Comparison of ENCODE assay signal across 8 cellular contexts in genomic region chr19:35643255-35644205, GRCh38. TPM values are rescaled to one million over a fixed set of nuclear protein-coding genes. Genes with fewer than 3 reads are reported as not detected.
DNase-seq lines count a peak whose midpoint lies in the region; ATAC-seq, FAIRE-seq and TF ChIP-seq lines count a peak whose summit lies in the region.

No MANE protein-coding gene starts in this region.

- H3K4me3 ChIP-seq in rectal smooth muscle tissue (ENCODE audit: low read length) (peak overlapping the region; percentile 73), aorta (ENCODE audit: low read length in 2 of 2) (peak overlapping the region; percentile 23 to 74)

- peak overlapping the region; percentile 91 to 94 for H3K27ac Mint-ChIP-seq in T-cell

- no peaks in the 10 kb centered on the region for H3K9me3 ChIP-seq in aorta (ENCODE audit: control insufficient read depth, low read length)

- WGBS in aorta, 2 donors, result 0% methylated on average over 64 to 69 of the region's 69 CpGs

- CTCF ChIA-PET in T-cell (lab: Charles Lee), result interaction anchor here in 1 of 2 donors (0.5 to 1.3 kb wide), 2 partner anchors 31 to 1285 kb away, joined by 3 to 4 read pairs; partner anchors contain the start of gene HAUS5

- no peak for FAIRE-seq in H54 (lab: Jason Lieb, UNC)

- H3K36me3 ChIP-seq in rectal smooth muscle tissue (ENCODE audit: control insufficient read depth, insufficient read depth, low read length) (no peaks in the 10 kb centered on the region), aorta (ENCODE audit: control insufficient read depth in 1 of 2, insufficient read depth in 2 of 2, low read length in 1 of 2) (no peaks in the 10 kb centered on the region)

- ATAC-seq in T-cell (replicated peaks in 1 of 4), result peak; percentile 48 to 52 (median 48)
- ATAC-seq in left ventricle myocardium superior, result peak; percentile 67
- peak; percentile 77 for ATAC-seq in aorta (ENCODE audit: low FRiP score)

- H3K27ac ChIP-seq in rectal smooth muscle tissue (ENCODE audit: low read depth, low read length) (peak overlapping the region; percentile 73), aorta (ENCODE audit: low read depth in 1 of 2, low read length in 2 of 2) (peak overlapping the region in 1 of 2 donors; percentile 96)

- peak; percentile 84 for DNase-seq in DMS79 treated with DMSO at 0.1 percent for 48 hours (lab: John Stamatoyannopoulos, UW)
- peak; percentile 94 for DNase-seq in H54 (ENCODE audit: insufficient read length, low spot score)
- peak; percentile 48 for DNase-seq in NCI-H1092 treated with DMSO at 0.1 percent for 48 hours (lab: John Stamatoyannopoulos, UW)
- DNase-seq in T-cell, result peak; percentile 50 to 86 (median 73)
- peak; percentile 65 for DNase-seq in amniotic epithelial cell (ENCODE audit: low read depth)
- peak; percentile 88 for DNase-seq in left ventricle myocardium superior
- peak; percentile 89 to 93 for DNase-seq in aorta

- H3K4me3 Mint-ChIP-seq in T-cell, result peak overlapping the region; percentile 75 to 84 (median 84)

- H3K9me3 Mint-ChIP-seq in T-cell, result no peaks in the 10 kb centered on the region

- peak overlapping the region; percentile 8 for H3K9ac ChIP-seq in rectal smooth muscle tissue (ENCODE audit: low read length)

- no peaks in the 10 kb centered on the region for H3K36me3 Mint-ChIP-seq in T-cell

- H3K4me1 ChIP-seq in rectal smooth muscle tissue (ENCODE audit: control insufficient read depth, insufficient read depth, low read length) (peaks cover 5% of the 10 kb centered on the region), aorta (ENCODE audit: control insufficient read depth in 1 of 2, insufficient read depth in 2 of 2, low read length in 2 of 2) (no peaks in the 10 kb centered on the region)

- intact Hi-C loops in left ventricle myocardium superior (cut with micrococcal nuclease) (no loop called here), aorta (cut with DNase I) (loop anchor here in 1 of 2 donors (2.0 kb wide), 1 partner anchor 15 kb away; the partner anchor contains the start of gene RBM42)

- TF ChIP-seq POLR2A in H54 (IDR thresholded peaks at IDR 0.05; ENCODE audit: low read depth, low read length), result peak; percentile 81

- H3K27me3 Mint-ChIP-seq in T-cell, result no peaks in the 10 kb centered on the region

- peaks cover 19 to 45% (median 38%) of the 10 kb centered on the region in 3 donors for H3K4me1 Mint-ChIP-seq in T-cell

- POLR2A ChIA-PET in T-cell (lab: Charles Lee), result interaction anchor here in 1 of 2 donors (0.5 kb wide), 1 partner anchor 20 kb away, joined by 4 read pairs; no protein-coding TSS in a partner anchor

- no peaks in the 10 kb centered on the region for H3K27me3 ChIP-seq in rectal smooth muscle tissue (ENCODE audit: control insufficient read depth, insufficient read depth, low read length)
- H3K27me3 ChIP-seq in aorta (ENCODE audit: control insufficient read depth in 1 of 2, insufficient read depth in 2 of 2, low read length in 1 of 2), result no peaks in the 10 kb centered on the region

RNA-seq across cellular contexts. Expression of gene ETV2, which starts 2.0 kb away (rescaled TPM):
- 1 to 10 TPM in 2 of 5 donors, under 1 TPM in 2, not detected in 1; 0.67 to 2.1 (median 1.1) TPM for total RNA-seq in T-cell
- total RNA-seq in left ventricle myocardium superior, result 0.27 TPM
- 1 to 10 TPM in 1 of 2 donors, under 1 TPM in 1; 0.62 to 1.2 TPM for total RNA-seq in aorta
- polyA plus RNA-seq in aorta, result 1 to 10 TPM in 1 of 2 donors, under 1 TPM in 1; 0.46 to 1.9 TPM

RNA-seq across cellular contexts. Expression of gene COX6B1, which starts 4.6 kb away (rescaled TPM):
- 100 to 1,000 TPM; 199 to 248 (median 225) TPM for total RNA-seq in T-cell
- 1,553 TPM for total RNA-seq in left ventricle myocardium superior
- 100 to 1,000 TPM; 196 to 216 TPM for total RNA-seq in aorta
- 100 to 1,000 TPM; 502 to 730 TPM for polyA plus RNA-seq in aorta

RNA-seq across cellular contexts. Expression of gene RBM42, which starts 14.7 kb away (rescaled TPM):
- total RNA-seq in T-cell (10 to 100 TPM; 37.6 to 74.0 (median 68.4) TPM), left ventricle myocardium superior (51.0 TPM), aorta (10 to 100 TPM; 53.7 to 62.0 TPM)
- polyA plus RNA-seq in aorta, result 10 to 100 TPM; 41.8 to 66.8 TPM

RNA-seq across cellular contexts. Expression of gene UPK1A, which starts 22.8 kb away (rescaled TPM):
- total RNA-seq in T-cell, result under 1 TPM in 4 of 5 donors, not detected in 1; 0.20 to 0.56 (median 0.38) TPM
- total RNA-seq in left ventricle myocardium superior, result not detected
- total RNA-seq in aorta, result not detected
- polyA plus RNA-seq in aorta, result 1 to 10 TPM in 1 of 2 donors, under 1 TPM in 1; 0.54 to 1.5 TPM

RNA-seq across cellular contexts. Expression of gene HAUS5, which starts 31.0 kb away (rescaled TPM):
- total RNA-seq in T-cell (10 to 100 TPM; 25.5 to 34.1 (median 29.3) TPM), left ventricle myocardium superior (3.9 TPM), aorta (10 to 100 TPM in 1 of 2 donors, 1 to 10 TPM in 1; 5.3 to 10.5 TPM)
- polyA plus RNA-seq in aorta, result 10 to 100 TPM in 1 of 2 donors, 1 to 10 TPM in 1; 2.9 to 17.5 TPM
